22 cellular contexts compared by ENCODE assay signal in genomic region chr11:76761959-76762358, GRCh38. TPM values are rescaled to one million over a fixed set of nuclear protein-coding genes. Genes with fewer than 3 reads are reported as not detected.
"Had no signal": no experiment of that assay in that cellular context is flagged by ENCODE, and none has a peak within 500 bp of the region (broad histone marks: within the 10 kb centered on the region; RNA-seq: fewer than 3 reads in every experiment).

No MANE protein-coding gene starts in this region.

- H3K9me3 ChIP-seq: colonic mucosa, esophagus muscularis mucosa, gastroesophageal sphincter, heart left ventricle, left ventricle myocardium inferior, lower lobe of right lung, mucosa of descending colon had no signal

- H3K79me2 ChIP-seq: hepatocyte had no signal

- H3K27ac ChIP-seq: colonic mucosa, dorsolateral prefrontal cortex, esophagus muscularis mucosa, foreskin keratinocyte, gastroesophageal sphincter, heart left ventricle, hepatocyte, left ventricle myocardium inferior, lower lobe of right lung had no signal

- H3K36me3 ChIP-seq: colonic mucosa, esophagus muscularis mucosa, gastroesophageal sphincter, heart left ventricle, left ventricle myocardium inferior, lower lobe of right lung had no signal

- H3K4me3 ChIP-seq: colonic mucosa, dorsolateral prefrontal cortex, esophagus muscularis mucosa, gastroesophageal sphincter, heart left ventricle, hepatocyte, left ventricle myocardium inferior, lower lobe of right lung, mucosa of descending colon had no signal

- H2AFZ ChIP-seq: hepatocyte had no signal

- FAIRE-seq: endothelial cell of umbilical vein, frontal cortex, kidney had no signal

- H3K4me2 ChIP-seq: hepatocyte had no signal

- H3K4me1 ChIP-seq: colonic mucosa had no signal

- ATAC-seq: foreskin keratinocyte, gastroesophageal sphincter, heart left ventricle, left lobe of liver, lower lobe of right lung had no signal

- H3K27me3 ChIP-seq: colonic mucosa, dorsolateral prefrontal cortex, esophagus muscularis mucosa, foreskin keratinocyte, gastroesophageal sphincter, heart left ventricle, hepatocyte had no signal

- DNase-seq: colonic mucosa; cortex of kidney; dorsolateral prefrontal cortex; effector CD4-positive, alpha-beta T cell; effector memory CD4-positive, alpha-beta T cell; foreskin keratinocyte; hypothalamus; immature natural killer cell; islet precursor cell; kidney; kidney glomerular epithelial cell; left ventricle myocardium inferior; lower lobe of right lung; mesenchymal stem cell; mucosa of descending colon had no signal

RNA-seq across cellular contexts. Expression of gene TSKU, which starts 21.2 kb away (rescaled TPM):
- polyA plus RNA-seq: immature natural killer cell had no signal
